ENCODE assay signal across 18 cellular contexts in the genomic region with DNA sequence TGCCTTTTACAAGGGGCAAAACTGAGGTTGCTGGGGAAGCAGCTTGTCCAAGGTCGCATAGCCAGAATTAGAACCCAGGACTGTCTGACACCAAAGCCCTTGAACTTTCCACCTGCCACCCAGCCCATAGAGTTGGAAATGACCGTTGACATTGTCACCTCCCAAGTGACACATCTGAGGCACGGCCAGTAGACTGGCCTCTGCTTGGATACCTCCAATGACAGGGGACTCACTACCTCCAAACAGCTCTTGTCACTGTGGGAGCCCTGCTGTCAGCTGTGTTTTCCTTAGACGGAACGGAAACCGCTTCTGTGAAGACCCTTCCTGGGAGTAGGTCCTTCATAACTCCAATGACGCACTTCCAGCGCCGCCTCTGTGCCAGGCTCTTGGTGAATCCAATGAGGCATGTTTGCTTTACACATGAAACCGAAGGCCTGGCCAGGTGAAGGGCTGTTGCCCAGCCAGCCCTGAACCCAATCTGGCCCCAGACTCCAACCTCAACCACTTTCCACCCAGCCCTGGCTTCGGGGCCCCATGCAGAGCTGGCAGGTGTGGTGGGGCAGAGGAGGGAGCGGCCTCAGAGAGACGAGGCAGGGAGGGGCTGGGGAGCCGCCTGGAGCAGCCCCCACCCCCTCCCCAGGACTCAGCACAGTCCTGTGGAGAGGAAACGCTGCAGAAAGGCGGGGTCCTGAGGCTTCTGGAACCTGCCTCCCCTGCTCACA.
A peak's percentile ranks its signal among the peaks of the same experiment; 100 is the strongest.
DNase-seq lines count a peak whose midpoint lies in the region; ATAC-seq, FAIRE-seq and TF ChIP-seq lines count a peak whose summit lies in the region.
"Had no signal": no experiment of that assay in that cellular context is flagged by ENCODE, and none has a peak within 500 bp of the region (broad histone marks: within the 10 kb centered on the region; RNA-seq: fewer than 3 reads in every experiment).

No MANE protein-coding gene starts in this region.

- H3K9me3 ChIP-seq in DND-41 (ENCODE audit: insufficient read depth, low read length, severe bottlenecking): peaks cover 6% of the 10 kb centered on the region
- H3K9me3 ChIP-seq in endodermal cell (ENCODE audit: control insufficient read depth, low read length): no peaks in the 10 kb centered on the region
- no peaks in the 10 kb centered on the region for H3K9me3 ChIP-seq in pancreas
- H3K9me3 ChIP-seq in right cardiac atrium (ENCODE audit: control insufficient read depth, low read length): no peaks in the 10 kb centered on the region
- H3K9me3 ChIP-seq: sigmoid colon, tibial nerve had no signal

- no peak overlapping the region for H3K4me3 Mint-ChIP-seq in endodermal cell
- H3K4me3 Mint-ChIP-seq: GM23338 had no signal

- no peak for TF ChIP-seq CTCF in DND-41 (IDR thresholded peaks at IDR 0.05; ENCODE audit: borderline replicate concordance, extremely low read depth, low read length, poor library complexity, severe bottlenecking)
- TF ChIP-seq CTCF in endodermal cell (conservative IDR thresholded peaks at IDR 0.05): no peak
- no peak for TF ChIP-seq CTCF in pancreas (IDR thresholded peaks at IDR 0.05)

- peak; percentile 37; the same call in 1 of the 3 replicates for ATAC-seq in DND-41 (ENCODE audit: insufficient read depth, low read depth)
- peak in 1 of 4 donors; percentile 2 for ATAC-seq in pancreas
- no peak for ATAC-seq in GM19395 (IDR thresholded peaks at IDR 0.05; ENCODE audit: unreplicated experiment)
- no peak for ATAC-seq in right cardiac atrium
- no peak for ATAC-seq in GM18868 (IDR thresholded peaks at IDR 0.05; ENCODE audit: unreplicated experiment)
- ATAC-seq: GM23338 had no signal

- H3K36me3 ChIP-seq in DND-41 (ENCODE audit: insufficient read depth, low read length): no peaks in the 10 kb centered on the region
- no peaks in the 10 kb centered on the region for H3K36me3 ChIP-seq in endodermal cell (ENCODE audit: control insufficient read depth, insufficient read depth, low read length)
- no peaks in the 10 kb centered on the region for H3K36me3 ChIP-seq in pancreas
- H3K36me3 ChIP-seq: sigmoid colon, tibial nerve had no signal

- H3K79me2 ChIP-seq in DND-41 (ENCODE audit: insufficient read depth, low read length): no peaks in the 10 kb centered on the region

- no peak overlapping the region for H3K4me2 ChIP-seq in DND-41 (ENCODE audit: insufficient read depth, low read length)
- H3K4me2 ChIP-seq: GM23338 had no signal

- no peaks in the 10 kb centered on the region for H3K4me1 Mint-ChIP-seq in endodermal cell

- H3K27ac ChIP-seq in DND-41 (ENCODE audit: low read length) (no peak overlapping the region), endodermal cell (ENCODE audit: low read depth, low read length) (no peak overlapping the region), pancreas (peak overlapping the region; percentile 25 to 85 (median 72)), right cardiac atrium (ENCODE audit: low read length) (no peak overlapping the region)
- H3K27ac ChIP-seq: sigmoid colon had no signal

- H3K9me3 Mint-ChIP-seq in endodermal cell: peaks cover 14% of the 10 kb centered on the region

- H3K4me3 ChIP-seq in DND-41 (ENCODE audit: low read depth in 1 of 2, low read length in 2 of 2) (no peak overlapping the region), endodermal cell (ENCODE audit: low read length) (no peak overlapping the region), pancreas (no peak overlapping the region), right cardiac atrium (ENCODE audit: low read length) (no peak overlapping the region)
- H3K4me3 ChIP-seq: GM23338, sigmoid colon, tibial nerve had no signal

- no peaks in the 10 kb centered on the region for H3K27me3 Mint-ChIP-seq in endodermal cell (ENCODE audit: insufficient read depth)

- intact Hi-C loops in pancreas (cut with DNase I) (no loop called here), right cardiac atrium (cut with DNase I) (no loop called here)

- no peak overlapping the region for H2AFZ ChIP-seq in DND-41 (ENCODE audit: low read depth, low read length)

- H3K36me3 Mint-ChIP-seq in endodermal cell (ENCODE audit: low read depth): peaks cover 3% of the 10 kb centered on the region

- WGBS in endodermal cell (ENCODE audit: insufficient coverage in 1 of 2, insufficient read length in 1 of 2), 2 experiments: 83 to 88% methylated on average over 9 to 16 of the region's 16 CpGs
- WGBS in pancreas, 2 donors: 72 to 80% methylated on average over 14 to 15 of the region's 16 CpGs
- 83% methylated on average over 16 of the region's 16 CpGs for whole genome bisulfite sequencing in right cardiac atrium

- no peak for FAIRE-seq in pancreas (lab: Jason Lieb, UNC)

- H3K27me3 ChIP-seq in DND-41 (ENCODE audit: insufficient read depth, low read length, poor library complexity) (no peaks in the 10 kb centered on the region), endodermal cell (ENCODE audit: control insufficient read depth, insufficient read depth, low read length, poor library complexity, severe bottlenecking) (no peaks in the 10 kb centered on the region), pancreas (no peaks in the 10 kb centered on the region), right cardiac atrium (ENCODE audit: control insufficient read depth, insufficient read depth) (no peaks in the 10 kb centered on the region)
- H3K27me3 ChIP-seq: sigmoid colon had no signal

- no peak overlapping the region for H3K9ac ChIP-seq in DND-41 (ENCODE audit: low read depth, low read length)
- no peak overlapping the region for H3K9ac ChIP-seq in endodermal cell (ENCODE audit: extremely low read depth, low read length, poor library complexity, severe bottlenecking)

- no peak for DNase-seq in DND-41
- DNase-seq in NCI-H510A treated with DMSO at 0.1 percent for 48 hours (lab: John Stamatoyannopoulos, UW): peak; percentile 38
- peak; percentile 37 for DNase-seq in endodermal cell
- no peak for DNase-seq in pancreas
- no peak for DNase-seq in right cardiac atrium
- no peak for DNase-seq in activated effector memory CD4-positive, alpha-beta T cell treated with Interleukin-2 at 50 U/mL for 16 hours
- DNase-seq: activated CD4-positive, alpha-beta T cell treated with anti-CD3 and anti-CD28 coated beads, Interleukin-2, amount 50 U/mL, for 1 hour; activated CD8-positive, alpha-beta memory T cell treated with anti-CD3 and anti-CD28 coated beads, Interleukin-2, amount 50 U/mL, for 48 hours; amniotic stem cell; NCI-H1417 treated with DMSO at 0.1 percent for 48 hours; NCI-H446; sigmoid colon; stimulated activated naive CD4-positive, alpha-beta T cell; T-helper 1 cell had no signal

- H3K4me1 ChIP-seq in DND-41 (ENCODE audit: insufficient read depth, low read length) (no peaks in the 10 kb centered on the region), endodermal cell (ENCODE audit: control insufficient read depth, insufficient read depth, low read length) (no peaks in the 10 kb centered on the region), pancreas (peaks cover 18 to 31% (median 21%) of the 10 kb centered on the region in 3 donors), right cardiac atrium (ENCODE audit: control insufficient read depth, insufficient read depth, low read length) (no peaks in the 10 kb centered on the region)

- H4K20me1 ChIP-seq in DND-41 (ENCODE audit: insufficient read depth, low read length): no peaks in the 10 kb centered on the region

- no peak overlapping the region for H3K27ac Mint-ChIP-seq in endodermal cell
- H3K27ac Mint-ChIP-seq: GM23338 had no signal

Comparison
In these comparisons a context has a peak if more than half of its experiments do, and no peak if none do; other contexts are left out.
1. DNase-seq: peak in NCI-H510A treated with DMSO at 0.1 percent for 48 hours (single experiment) and endodermal cell (single experiment); none in DND-41 (single experiment), pancreas (0 of 6), right cardiac atrium (0 of 3) and activated effector memory CD4-positive, alpha-beta T cell treated with Interleukin-2 at 50 U/mL for 16 hours (single experiment).
2. H3K27ac ChIP-seq: peak in pancreas (4 of 4); none in DND-41 (single experiment), endodermal cell (single experiment) and right cardiac atrium (single experiment).